Comparison of ENCODE assay signal across 20 cellular contexts in the genomic region with DNA sequence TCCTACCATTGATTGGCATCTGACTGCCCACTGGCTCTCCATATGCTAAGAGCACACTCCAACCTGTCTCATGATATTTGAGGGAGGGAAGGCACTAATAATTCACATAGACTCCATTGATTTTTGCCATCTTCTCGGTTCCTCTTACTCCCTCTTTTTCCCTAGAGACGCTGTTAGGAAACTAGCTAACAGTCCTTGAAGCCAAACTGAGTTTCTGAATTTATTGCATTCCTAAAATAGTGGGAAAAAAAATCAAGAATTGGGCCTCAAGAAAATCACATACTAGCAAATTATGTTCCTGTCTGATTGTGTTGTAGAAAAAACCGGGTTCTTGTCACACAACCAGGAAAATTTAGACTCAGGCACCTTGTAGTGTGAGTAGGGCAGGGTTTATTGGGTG.
"Had no signal": no experiment of that assay in that cellular context is flagged by ENCODE, and none has a peak within 500 bp of the region (broad histone marks: within the 10 kb centered on the region; RNA-seq: fewer than 3 reads in every experiment).

No MANE protein-coding gene starts in this region.

- H3K4me3 Mint-ChIP-seq: naive thymus-derived CD4-positive, alpha-beta T cell; nephron; stimulated activated effector memory CD8-positive, alpha-beta T cell treated with anti-CD3 and anti-CD28 coated beads, Interleukin-12 subunit alpha, Interleukin-12 subunit beta, amount 100 ng/mL, for 72 hours had no signal

- H3K9me3 Mint-ChIP-seq: nephron; stimulated activated effector memory CD8-positive, alpha-beta T cell treated with anti-CD3 and anti-CD28 coated beads, Interleukin-12 subunit alpha, Interleukin-12 subunit beta, amount 100 ng/mL, for 72 hours had no signal

- H3K36me3 Mint-ChIP-seq: naive thymus-derived CD4-positive, alpha-beta T cell; stimulated activated effector memory CD8-positive, alpha-beta T cell treated with anti-CD3 and anti-CD28 coated beads, Interleukin-12 subunit alpha, Interleukin-12 subunit beta, amount 100 ng/mL, for 72 hours had no signal

- H3K27ac Mint-ChIP-seq: naive thymus-derived CD4-positive, alpha-beta T cell; nephron; stimulated activated effector memory CD8-positive, alpha-beta T cell treated with anti-CD3 and anti-CD28 coated beads, Interleukin-12 subunit alpha, Interleukin-12 subunit beta, amount 100 ng/mL, for 72 hours had no signal

- H3K9me3 ChIP-seq: prostate gland, sigmoid colon, thyroid gland, vagina had no signal

- H3K27me3 ChIP-seq: right atrium auricular region, sigmoid colon, thyroid gland, vagina had no signal

- H3K4me3 ChIP-seq: coronary artery, left lung, prostate gland, right atrium auricular region, sigmoid colon, stomach, thyroid gland, vagina had no signal

- H3K4me1 Mint-ChIP-seq: naive thymus-derived CD4-positive, alpha-beta T cell; stimulated activated effector memory CD8-positive, alpha-beta T cell treated with anti-CD3 and anti-CD28 coated beads, Interleukin-12 subunit alpha, Interleukin-12 subunit beta, amount 100 ng/mL, for 72 hours had no signal

- ATAC-seq: left lung; naive thymus-derived CD4-positive, alpha-beta T cell; stimulated activated effector memory CD8-positive, alpha-beta T cell treated with anti-CD3 and anti-CD28 coated beads, Interleukin-12 subunit alpha, Interleukin-12 subunit beta, amount 100 ng/mL, for 72 hours had no signal

- DNase-seq: head of caudate nucleus; left cardiac atrium; left lung; mesendoderm; midbrain; naive thymus-derived CD4-positive, alpha-beta T cell; nucleus accumbens; sigmoid colon; stimulated activated CD4-positive, alpha-beta T cell treated with anti-CD3 and anti-CD28 coated beads, Interleukin-2, amount 100 ng/mL, for 24 hours; stimulated activated CD4-positive, alpha-beta T cell treated with anti-CD3 and anti-CD28 coated beads, Interleukin-4, amount 100 ng/mL, for 24 hours; stimulated activated naive CD4-positive, alpha-beta T cell treated with Interleukin-2 at 50 U/mL for 16 hours; stomach; thyroid gland; trophoblast cell had no signal

- H3K4me1 ChIP-seq: left lung, prostate gland, sigmoid colon, stomach, thyroid gland, vagina had no signal

- H3K36me3 ChIP-seq: left lung, prostate gland, right atrium auricular region, sigmoid colon, stomach, thyroid gland, vagina had no signal
